29 cellular contexts compared by ENCODE assay signal in genomic region chr7:135272303-135272702, GRCh38. TPM values are rescaled to one million over a fixed set of nuclear protein-coding genes. Genes with fewer than 3 reads are reported as not detected.
"Had no signal": no experiment of that assay in that cellular context is flagged by ENCODE, and none has a peak within 500 bp of the region (broad histone marks: within the 10 kb centered on the region; RNA-seq: fewer than 3 reads in every experiment).

No MANE protein-coding gene starts in this region.

- H3K36me3 Mint-ChIP-seq: mesothelial cell of epicardium had no signal

- H3K27me3 ChIP-seq: colonic mucosa, left lung had no signal

- H3K27ac Mint-ChIP-seq: dendritic cell treated with granulocyte-macrophage colony-stimulating factor and Interleukin-4, amounts not matched to agents 40 ng/mL and 50 ng/mL, for 4 days; mesothelial cell of epicardium had no signal

- H3K9me3 Mint-ChIP-seq: dendritic cell treated with granulocyte-macrophage colony-stimulating factor and Interleukin-4, amounts not matched to agents 40 ng/mL and 50 ng/mL, for 4 days had no signal

- H3K4me1 Mint-ChIP-seq: mesothelial cell of epicardium had no signal

- H3K4me3 ChIP-seq: colonic mucosa, esophagus squamous epithelium, gastroesophageal sphincter, heart left ventricle, left lung, lower lobe of right lung, mucosa of descending colon had no signal

- ATAC-seq: esophagus mucosa, gastroesophageal sphincter, heart left ventricle, left cardiac atrium, left lung, left ventricle myocardium superior, lower lobe of right lung, mucosa of descending colon had no signal

- H3K4me1 ChIP-seq: colonic mucosa, left lung, lower lobe of right lung had no signal

- DNase-seq: colonic mucosa; cortex of kidney; effector CD4-positive, alpha-beta T cell; effector memory CD4-positive, alpha-beta T cell; erythroblast; esophagus squamous epithelium; foreskin fibroblast; foreskin melanocyte; heart left ventricle; hippocampal formation; left cardiac atrium; left lung; left ventricle myocardium superior; lower lobe of right lung; mesenchymal stem cell; mucosa of descending colon; naive B cell had no signal

- H3K9me3 ChIP-seq: colonic mucosa, esophagus squamous epithelium, heart left ventricle, left lung, lower lobe of right lung, mucosa of descending colon had no signal

- H3K27ac ChIP-seq: colonic mucosa, epithelial cell of prostate, esophagus squamous epithelium, gastroesophageal sphincter, heart left ventricle, left lung, lower lobe of right lung had no signal

- H3K36me3 ChIP-seq: colonic mucosa, esophagus squamous epithelium, gastroesophageal sphincter, heart left ventricle, left lung, lower lobe of right lung had no signal

- H3K4me3 Mint-ChIP-seq: dendritic cell treated with granulocyte-macrophage colony-stimulating factor and Interleukin-4, amounts not matched to agents 40 ng/mL and 50 ng/mL, for 4 days; mesothelial cell of epicardium; naive B cell had no signal

RNA-seq across cellular contexts. Expression of gene STRA8, which starts 38.7 kb away (rescaled TPM):
- total RNA-seq: chondrocyte, colonic mucosa, dermis microvascular lymphatic vessel endothelial cell, esophagus mucosa, esophagus squamous epithelium, gastroesophageal sphincter, heart left ventricle, kidney epithelial cell, left cardiac atrium, left lung, left ventricle myocardium superior, lower lobe of right lung, lung microvascular endothelial cell, mesenteric fat pad, mesothelial cell of epicardium, mucosa of descending colon, myocyte had no signal
- polyA plus RNA-seq: heart left ventricle, keratinocyte had no signal
